18 cellular contexts compared by ENCODE assay signal in genomic region chr6:135701426-135701825, GRCh38.
"Had no signal": no experiment of that assay in that cellular context is flagged by ENCODE, and none has a peak within 500 bp of the region (broad histone marks: within the 10 kb centered on the region; RNA-seq: fewer than 3 reads in every experiment).

No MANE protein-coding gene starts in this region.

- H3K9me3 ChIP-seq: colonic mucosa, prostate gland, testis, transverse colon had no signal

- H2AFZ ChIP-seq: hepatocyte, parathyroid adenoma had no signal

- H3K4me3 Mint-ChIP-seq: endodermal cell; naive thymus-derived CD4-positive, alpha-beta T cell; nephron progenitor cell; stimulated activated naive B cell treated with anti-CD40 and anti-IgM and Interleukin-4, amounts not matched to agents 10 μg/mL and 1 μg/mL and 100 μg/mL, for 72 hours; stimulated activated naive CD8-positive, alpha-beta T cell treated with anti-CD3 and anti-CD28 coated beads, Interleukin-15, amount 100 ng/mL, for 72 hours had no signal

- H3K27me3 Mint-ChIP-seq: stimulated activated naive CD8-positive, alpha-beta T cell treated with anti-CD3 and anti-CD28 coated beads, Interleukin-15, amount 100 ng/mL, for 72 hours had no signal

- H3K27ac ChIP-seq: colonic mucosa, foreskin keratinocyte, hepatocyte, parathyroid adenoma, prostate gland, skin epidermis, testis, transverse colon had no signal

- H3K4me3 ChIP-seq: colonic mucosa, hepatocyte, prostate gland, skin epidermis, testis, transverse colon had no signal

- H3K9ac ChIP-seq: parathyroid adenoma had no signal

- H3K27me3 ChIP-seq: colonic mucosa, hepatocyte, testis, transverse colon had no signal

- FAIRE-seq: endothelial cell of umbilical vein had no signal

- H3K27ac Mint-ChIP-seq: endodermal cell; naive thymus-derived CD4-positive, alpha-beta T cell; nephron progenitor cell; stimulated activated naive B cell treated with anti-CD40 and anti-IgM and Interleukin-4, amounts not matched to agents 10 μg/mL and 1 μg/mL and 100 μg/mL, for 72 hours; stimulated activated naive CD8-positive, alpha-beta T cell treated with anti-CD3 and anti-CD28 coated beads, Interleukin-15, amount 100 ng/mL, for 72 hours had no signal

- H3K4me1 Mint-ChIP-seq: endodermal cell, nephron progenitor cell had no signal

- H3K36me3 ChIP-seq: colonic mucosa, prostate gland, transverse colon had no signal

- H3K36me3 Mint-ChIP-seq: stimulated activated naive B cell treated with anti-CD40 and anti-IgM and Interleukin-4, amounts not matched to agents 10 μg/mL and 1 μg/mL and 100 μg/mL, for 72 hours had no signal

- DNase-seq: colonic mucosa; dermis blood vessel endothelial cell; endodermal cell; foreskin keratinocyte; head of caudate nucleus; naive thymus-derived CD4-positive, alpha-beta T cell; nephron progenitor cell; stimulated activated CD4-positive, alpha-beta T cell treated with anti-CD3 and anti-CD28 coated beads, Interleukin-2, amount 100 ng/mL, for 24 hours; stimulated activated CD4-positive, alpha-beta T cell treated with anti-CD3 and anti-CD28 coated beads, Interleukin-4, amount 100 ng/mL, for 4 hours; stimulated activated naive B cell treated with anti-CD40 and anti-IgM and Interleukin-4, amounts not matched to agents 10 μg/mL and 1 μg/mL and 100 μg/mL, for 72 hours; stimulated activated naive CD8-positive, alpha-beta T cell treated with anti-CD3 and anti-CD28 coated beads, Interleukin-15, amount 100 ng/mL, for 72 hours; testis; transverse colon had no signal

- H3K9me3 Mint-ChIP-seq: endodermal cell; nephron progenitor cell; stimulated activated naive B cell treated with anti-CD40 and anti-IgM and Interleukin-4, amounts not matched to agents 10 μg/mL and 1 μg/mL and 100 μg/mL, for 72 hours had no signal

- H3K4me2 ChIP-seq: hepatocyte had no signal

- H3K79me2 ChIP-seq: hepatocyte, parathyroid adenoma had no signal

- H3K4me1 ChIP-seq: colonic mucosa, foreskin keratinocyte, parathyroid adenoma, prostate gland, testis, transverse colon had no signal
